In the genomic region with DNA sequence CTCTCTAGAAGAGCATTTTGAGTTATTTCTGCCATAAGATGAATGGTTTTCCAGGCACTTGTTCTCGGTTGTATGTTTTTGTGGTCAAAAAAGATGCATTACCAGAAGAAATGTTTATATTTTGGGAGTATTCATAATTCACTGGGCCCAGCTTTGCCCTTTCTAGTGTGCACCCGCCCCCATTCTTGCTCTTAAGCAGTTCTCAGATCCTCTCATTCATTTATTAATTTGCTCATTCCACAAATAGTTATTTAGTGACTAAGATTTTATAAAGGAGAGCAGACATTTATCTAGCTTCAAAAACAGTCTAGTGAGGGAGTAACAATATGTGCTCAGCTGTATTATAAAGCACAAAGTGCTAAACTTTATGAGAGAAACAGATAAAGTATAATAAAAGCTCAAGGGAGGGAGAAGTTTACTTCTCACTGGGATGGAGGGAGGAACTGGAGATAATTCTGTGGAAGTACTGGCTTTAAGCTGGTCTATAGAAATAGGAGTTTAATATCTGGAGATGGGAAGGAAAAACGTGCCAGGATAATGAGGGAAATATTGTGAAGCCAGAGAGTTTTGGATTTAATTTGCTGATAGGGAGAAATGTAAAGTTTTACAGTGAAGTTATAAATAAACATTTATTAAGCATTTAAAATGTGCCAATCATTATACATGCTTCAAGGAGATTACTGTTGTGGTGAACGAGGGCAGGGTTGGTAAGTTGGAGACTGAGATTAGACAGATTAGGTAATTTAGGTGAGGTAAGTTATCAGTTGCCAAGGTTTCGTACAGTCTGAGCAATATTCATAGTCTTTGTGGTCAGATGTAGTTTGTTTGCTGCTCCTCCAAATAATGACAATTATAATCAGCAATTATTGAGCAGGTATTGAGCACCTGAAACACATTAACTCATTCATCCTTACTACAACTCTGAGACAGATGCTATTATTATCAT, we compare ENCODE assay signal across 1 cellular context.
TF ChIP-seq lines count a peak whose summit lies in the region.

No MANE protein-coding gene starts in this region.

TF ChIP-seq in K562, 482 proteins besides CTCF, POLR2A, EP300 and RAD21 (continued from another document and continues in another):
- TF ChIP-seq, protein P1, sequence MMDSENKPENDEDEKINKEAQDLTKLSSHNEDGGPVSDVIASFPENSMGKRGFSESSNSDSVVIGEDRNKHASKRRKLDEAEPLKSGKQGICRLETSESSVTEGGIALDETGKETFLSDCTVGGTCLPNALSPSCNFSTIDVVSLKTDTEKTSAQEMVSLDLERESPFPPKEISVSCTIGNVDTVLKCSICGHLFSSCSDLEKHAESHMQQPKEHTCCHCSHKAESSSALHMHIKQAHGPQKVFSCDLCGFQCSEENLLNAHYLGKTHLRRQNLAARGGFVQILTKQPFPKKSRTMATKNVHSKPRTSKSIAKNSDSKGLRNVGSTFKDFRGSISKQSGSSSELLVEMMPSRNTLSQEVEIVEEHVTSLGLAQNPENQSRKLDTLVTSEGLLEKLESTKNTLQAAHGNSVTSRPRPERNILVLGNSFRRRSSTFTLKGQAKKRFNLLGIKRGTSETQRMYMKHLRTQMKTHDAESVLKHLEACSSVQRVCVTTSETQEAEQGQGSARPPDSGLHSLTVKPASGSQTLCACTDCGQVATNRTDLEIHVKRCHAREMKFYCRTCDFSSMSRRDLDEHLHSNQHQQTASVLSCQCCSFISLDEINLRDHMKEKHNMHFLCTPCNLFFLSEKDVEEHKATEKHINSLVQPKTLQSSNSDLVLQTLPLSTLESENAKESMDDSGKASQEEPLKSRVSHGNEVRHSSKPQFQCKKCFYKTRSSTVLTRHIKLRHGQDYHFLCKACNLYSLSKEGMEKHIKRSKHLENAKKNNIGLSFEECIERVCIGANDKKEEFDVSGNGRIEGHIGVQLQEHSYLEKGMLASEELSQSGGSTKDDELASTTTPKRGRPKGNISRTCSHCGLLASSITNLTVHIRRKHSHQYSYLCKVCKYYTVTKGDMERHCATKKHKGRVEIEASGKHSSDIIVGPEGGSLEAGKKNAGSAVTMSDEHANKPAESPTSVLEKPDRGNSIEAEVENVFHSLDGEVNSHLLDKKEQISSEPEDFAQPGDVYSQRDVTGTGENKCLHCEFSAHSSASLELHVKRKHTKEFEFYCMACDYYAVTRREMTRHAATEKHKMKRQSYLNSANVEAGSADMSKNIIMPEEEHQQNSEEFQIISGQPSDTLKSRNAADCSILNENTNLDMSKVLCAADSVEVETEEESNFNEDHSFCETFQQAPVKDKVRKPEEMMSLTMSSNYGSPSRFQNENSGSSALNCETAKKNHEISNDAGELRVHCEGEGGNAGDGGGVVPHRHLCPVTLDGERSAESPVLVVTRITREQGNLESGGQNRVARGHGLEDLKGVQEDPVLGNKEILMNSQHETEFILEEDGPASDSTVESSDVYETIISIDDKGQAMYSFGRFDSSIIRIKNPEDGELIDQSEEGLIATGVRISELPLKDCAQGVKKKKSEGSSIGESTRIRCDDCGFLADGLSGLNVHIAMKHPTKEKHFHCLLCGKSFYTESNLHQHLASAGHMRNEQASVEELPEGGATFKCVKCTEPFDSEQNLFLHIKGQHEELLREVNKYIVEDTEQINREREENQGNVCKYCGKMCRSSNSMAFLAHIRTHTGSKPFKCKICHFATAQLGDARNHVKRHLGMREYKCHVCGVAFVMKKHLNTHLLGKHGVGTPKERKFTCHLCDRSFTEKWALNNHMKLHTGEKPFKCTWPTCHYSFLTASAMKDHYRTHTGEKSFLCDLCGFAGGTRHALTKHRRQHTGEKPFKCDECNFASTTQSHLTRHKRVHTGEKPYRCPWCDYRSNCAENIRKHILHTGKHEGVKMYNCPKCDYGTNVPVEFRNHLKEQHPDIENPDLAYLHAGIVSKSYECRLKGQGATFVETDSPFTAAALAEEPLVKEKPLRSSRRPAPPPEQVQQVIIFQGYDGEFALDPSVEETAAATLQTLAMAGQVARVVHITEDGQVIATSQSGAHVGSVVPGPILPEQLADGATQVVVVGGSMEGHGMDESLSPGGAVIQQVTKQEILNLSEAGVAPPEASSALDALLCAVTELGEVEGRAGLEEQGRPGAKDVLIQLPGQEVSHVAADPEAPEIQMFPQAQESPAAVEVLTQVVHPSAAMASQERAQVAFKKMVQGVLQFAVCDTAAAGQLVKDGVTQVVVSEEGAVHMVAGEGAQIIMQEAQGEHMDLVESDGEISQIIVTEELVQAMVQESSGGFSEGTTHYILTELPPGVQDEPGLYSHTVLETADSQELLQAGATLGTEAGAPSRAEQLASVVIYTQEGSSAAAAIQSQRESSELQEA (IDR thresholded peaks at IDR 0.05; ENCODE audit: low read depth) = no peak
- TF ChIP-seq TSC22D4 (tag; IDR thresholded peaks at IDR 0.05) (no peak), ZNF586 (CRISPR knock-in tag; conservative IDR thresholded peaks at IDR 0.05) (no peak), PHF20 (IDR thresholded peaks at IDR 0.05; ENCODE audit: partially characterized antibody) (no peak), ZNF316 (IDR thresholded peaks at IDR 0.05) (peak; percentile 87), ZFP30 (CRISPR knock-in tag; IDR thresholded peaks at IDR 0.05; ENCODE audit: borderline replicate concordance) (no peak), RBM34 (IDR thresholded peaks at IDR 0.05; ENCODE audit: borderline replicate concordance, insufficient read depth, low read length) (no peak), ARNT (IDR thresholded peaks at IDR 0.05) (no peak), TCF3 (CRISPR knock-in tag; IDR thresholded peaks at IDR 0.05) (no peak), FOXK1 (CRISPR knock-in tag; IDR thresholded peaks at IDR 0.05; ENCODE audit: borderline replicate concordance) (no peak), C11orf30 (IDR thresholded peaks at IDR 0.05; ENCODE audit: low read depth) (peak; percentile 62)
- TF ChIP-seq, protein P2, sequence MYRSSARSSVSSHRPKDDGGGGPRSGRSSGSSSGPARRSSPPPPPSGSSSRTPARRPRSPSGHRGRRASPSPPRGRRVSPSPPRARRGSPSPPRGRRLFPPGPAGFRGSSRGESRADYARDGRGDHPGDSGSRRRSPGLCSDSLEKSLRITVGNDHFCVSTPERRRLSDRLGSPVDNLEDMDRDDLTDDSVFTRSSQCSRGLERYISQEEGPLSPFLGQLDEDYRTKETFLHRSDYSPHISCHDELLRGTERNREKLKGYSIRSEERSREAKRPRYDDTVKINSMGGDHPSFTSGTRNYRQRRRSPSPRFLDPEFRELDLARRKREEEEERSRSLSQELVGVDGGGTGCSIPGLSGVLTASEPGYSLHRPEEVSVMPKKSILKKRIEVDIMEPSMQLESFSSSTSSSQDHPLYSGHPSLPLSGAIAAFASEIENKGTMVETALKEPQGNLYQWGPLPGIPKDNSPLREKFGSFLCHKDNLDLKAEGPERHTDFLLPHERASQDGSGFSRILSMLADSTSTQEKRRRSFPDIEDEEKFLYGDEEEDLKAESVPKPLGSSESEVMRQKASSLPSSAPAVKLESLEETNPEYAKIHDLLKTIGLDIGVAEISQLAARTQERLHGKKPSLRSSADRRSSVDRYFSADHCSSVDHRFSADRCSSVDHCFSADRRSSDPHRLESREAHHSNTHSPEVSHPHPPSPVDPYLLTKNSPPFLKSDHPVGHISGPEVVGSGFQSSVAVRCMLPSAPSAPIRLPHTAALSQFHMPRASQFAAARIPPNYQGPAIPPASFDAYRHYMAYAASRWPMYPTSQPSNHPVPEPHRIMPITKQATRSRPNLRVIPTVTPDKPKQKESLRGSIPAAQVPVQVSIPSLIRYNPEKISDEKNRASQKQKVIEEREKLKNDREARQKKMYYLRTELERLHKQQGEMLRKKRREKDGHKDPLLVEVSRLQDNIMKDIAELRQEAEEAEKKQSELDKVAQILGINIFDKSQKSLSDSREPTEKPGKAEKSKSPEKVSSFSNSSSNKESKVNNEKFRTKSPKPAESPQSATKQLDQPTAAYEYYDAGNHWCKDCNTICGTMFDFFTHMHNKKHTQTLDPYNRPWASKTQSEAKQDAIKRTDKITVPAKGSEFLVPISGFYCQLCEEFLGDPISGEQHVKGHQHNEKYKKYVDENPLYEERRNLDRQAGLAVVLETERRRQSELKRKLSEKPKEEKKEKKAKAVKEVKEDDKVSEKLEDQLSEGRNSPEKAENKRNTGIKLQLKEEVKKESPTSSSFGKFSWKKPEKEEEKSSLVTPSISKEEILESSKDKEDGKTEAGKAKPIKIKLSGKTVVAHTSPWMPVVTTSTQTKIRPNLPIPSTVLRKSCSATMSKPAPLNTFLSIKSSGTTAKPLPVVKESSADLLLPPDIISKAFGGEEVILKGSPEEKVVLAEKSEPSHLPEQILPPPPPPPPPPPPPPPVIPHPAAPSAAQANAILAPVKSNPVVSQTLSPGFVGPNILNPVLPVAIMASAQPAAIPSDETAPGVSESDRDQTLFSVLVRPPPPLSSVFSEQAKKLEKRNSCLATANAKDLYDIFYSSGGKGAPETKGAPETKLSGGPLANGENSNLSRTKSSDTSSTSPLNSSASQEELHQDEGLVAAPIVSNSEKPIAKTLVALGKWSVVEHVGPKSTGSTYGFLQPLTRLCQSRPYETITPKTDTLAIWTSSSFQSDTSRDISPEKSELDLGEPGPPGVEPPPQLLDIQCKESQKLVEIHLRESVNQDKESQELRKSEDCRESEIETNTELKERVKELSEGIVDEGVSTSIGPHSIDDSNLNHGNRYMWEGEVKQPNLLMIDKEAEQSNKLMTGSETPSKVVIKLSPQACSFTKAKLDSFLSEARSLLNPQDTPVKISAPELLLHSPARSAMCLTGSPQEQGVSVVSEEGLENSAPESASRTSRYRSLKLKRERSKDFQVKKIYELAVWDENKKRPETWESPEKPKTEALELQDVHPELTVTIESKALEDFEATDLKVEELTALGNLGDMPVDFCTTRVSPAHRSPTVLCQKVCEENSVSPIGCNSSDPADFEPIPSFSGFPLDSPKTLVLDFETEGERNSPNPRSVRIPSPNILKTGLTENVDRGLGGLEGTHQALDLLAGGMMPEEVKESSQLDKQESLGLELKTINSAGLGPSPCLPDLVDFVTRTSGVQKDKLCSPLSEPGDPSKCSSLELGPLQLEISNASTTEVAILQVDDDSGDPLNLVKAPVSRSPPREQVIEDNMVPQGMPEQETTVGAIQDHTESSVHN (IDR thresholded peaks at IDR 0.05; ENCODE audit: borderline replicate concordance in 1 of 2, low read depth in 1 of 2) = no peak
- TF ChIP-seq, protein P3, sequence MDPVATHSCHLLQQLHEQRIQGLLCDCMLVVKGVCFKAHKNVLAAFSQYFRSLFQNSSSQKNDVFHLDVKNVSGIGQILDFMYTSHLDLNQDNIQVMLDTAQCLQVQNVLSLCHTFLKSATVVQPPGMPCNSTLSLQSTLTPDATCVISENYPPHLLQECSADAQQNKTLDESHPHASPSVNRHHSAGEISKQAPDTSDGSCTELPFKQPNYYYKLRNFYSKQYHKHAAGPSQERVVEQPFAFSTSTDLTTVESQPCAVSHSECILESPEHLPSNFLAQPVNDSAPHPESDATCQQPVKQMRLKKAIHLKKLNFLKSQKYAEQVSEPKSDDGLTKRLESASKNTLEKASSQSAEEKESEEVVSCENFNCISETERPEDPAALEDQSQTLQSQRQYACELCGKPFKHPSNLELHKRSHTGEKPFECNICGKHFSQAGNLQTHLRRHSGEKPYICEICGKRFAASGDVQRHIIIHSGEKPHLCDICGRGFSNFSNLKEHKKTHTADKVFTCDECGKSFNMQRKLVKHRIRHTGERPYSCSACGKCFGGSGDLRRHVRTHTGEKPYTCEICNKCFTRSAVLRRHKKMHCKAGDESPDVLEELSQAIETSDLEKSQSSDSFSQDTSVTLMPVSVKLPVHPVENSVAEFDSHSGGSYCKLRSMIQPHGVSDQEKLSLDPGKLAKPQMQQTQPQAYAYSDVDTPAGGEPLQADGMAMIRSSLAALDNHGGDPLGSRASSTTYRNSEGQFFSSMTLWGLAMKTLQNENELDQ (CRISPR knock-in tag; IDR thresholded peaks at IDR 0.05; ENCODE audit: borderline replicate concordance) = no peak
- TF ChIP-seq, protein P4, sequence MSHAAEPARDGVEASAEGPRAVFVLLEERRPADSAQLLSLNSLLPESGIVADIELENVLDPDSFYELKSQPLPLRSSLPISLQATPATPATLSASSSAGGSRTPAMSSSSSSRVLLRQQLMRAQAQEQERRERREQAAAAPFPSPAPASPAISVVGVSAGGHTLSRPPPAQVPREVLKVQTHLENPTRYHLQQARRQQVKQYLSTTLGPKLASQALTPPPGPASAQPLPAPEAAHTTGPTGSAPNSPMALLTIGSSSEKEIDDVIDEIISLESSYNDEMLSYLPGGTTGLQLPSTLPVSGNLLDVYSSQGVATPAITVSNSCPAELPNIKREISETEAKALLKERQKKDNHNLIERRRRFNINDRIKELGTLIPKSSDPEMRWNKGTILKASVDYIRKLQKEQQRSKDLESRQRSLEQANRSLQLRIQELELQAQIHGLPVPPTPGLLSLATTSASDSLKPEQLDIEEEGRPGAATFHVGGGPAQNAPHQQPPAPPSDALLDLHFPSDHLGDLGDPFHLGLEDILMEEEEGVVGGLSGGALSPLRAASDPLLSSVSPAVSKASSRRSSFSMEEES (CRISPR knock-in tag; IDR thresholded peaks at IDR 0.05) = no peak
- TF ChIP-seq, protein P5, sequence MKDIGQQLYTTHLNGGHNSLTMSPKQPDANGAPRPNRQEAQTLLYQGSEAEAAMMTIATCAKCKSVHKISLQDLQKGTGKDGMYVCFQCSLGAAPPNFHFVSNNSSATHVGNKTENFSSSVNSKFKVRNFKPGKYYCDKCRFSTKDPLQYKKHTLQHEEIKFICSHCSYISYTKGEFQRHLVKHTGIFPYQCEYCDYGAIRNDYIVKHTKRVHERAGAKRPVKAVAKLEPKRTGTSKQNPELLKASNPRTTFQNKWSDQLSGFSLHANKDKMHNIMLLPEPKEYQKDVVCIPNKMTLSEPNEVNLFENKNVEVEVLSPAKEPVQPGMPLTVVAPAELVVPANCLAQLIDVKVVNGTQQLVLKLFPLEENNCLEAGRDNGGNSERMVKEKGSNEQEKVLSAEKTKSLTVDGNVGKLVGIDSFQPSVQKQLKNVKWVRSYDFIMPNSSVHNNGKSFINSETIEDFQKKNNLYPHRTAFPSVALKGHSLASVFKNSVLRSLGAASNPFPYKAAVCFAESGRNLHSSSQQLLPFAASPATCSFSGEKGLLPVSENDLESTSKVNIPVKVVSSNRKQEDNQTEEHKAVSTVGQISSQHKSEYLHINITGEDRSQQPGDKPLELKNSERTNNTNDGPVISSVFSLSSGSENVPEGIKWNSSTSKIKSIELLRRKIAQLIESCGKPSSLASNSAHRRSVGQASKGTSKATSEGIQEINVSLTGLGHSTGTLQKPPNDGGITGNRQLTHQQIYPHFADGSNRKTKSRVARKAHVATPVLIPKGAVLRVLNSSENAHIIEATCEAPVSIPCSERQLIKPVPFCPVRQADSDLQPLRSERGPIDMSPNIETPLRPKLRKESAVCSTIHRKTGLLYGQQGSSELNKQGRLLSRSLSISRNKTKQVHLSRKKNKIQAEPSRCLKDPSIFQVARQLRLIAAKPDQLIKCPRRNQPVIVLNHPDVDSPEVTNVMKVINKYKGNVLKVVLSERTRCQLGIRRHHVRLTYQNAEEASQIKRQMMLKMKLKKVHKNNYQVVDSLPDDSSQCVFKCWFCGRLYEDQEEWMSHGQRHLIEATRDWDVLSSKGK (CRISPR knock-in tag; IDR thresholded peaks at IDR 0.05) = no peak
